Comparison of ENCODE assay signal across 8 cellular contexts in the genomic region with DNA sequence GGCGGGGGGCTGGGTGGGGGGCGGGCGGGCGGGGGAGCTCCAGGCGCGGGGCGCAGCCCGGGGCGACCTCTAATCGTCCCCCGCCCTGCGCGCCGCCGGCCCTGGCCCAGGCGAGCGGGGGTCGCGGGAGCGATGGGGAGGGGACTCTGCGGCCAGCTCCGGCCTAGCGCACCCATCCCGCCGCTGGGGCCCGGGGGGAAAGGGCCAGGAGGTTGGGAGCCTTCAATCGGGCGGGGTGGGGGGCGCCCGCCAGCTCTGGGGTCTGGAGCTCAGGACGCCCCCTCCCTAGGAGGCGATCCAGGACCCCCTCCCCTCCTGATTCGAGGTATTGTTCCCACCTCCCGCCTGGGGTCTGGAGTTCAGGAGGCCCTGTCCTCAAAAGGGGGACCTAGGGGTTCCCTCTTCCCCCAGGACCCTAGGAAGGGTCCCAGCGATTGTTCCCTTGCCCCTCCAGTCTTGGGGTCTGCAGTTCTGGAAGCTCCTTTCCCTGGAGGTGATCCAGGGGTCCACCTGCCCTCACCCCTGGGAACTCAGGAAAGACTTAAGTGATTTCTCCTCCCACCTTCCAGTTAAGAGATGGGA. TPM values are rescaled to one million over a fixed set of nuclear protein-coding genes. Genes with fewer than 3 reads are reported as not detected.
DNase-seq lines count a peak whose midpoint lies in the region; ATAC-seq and TF ChIP-seq lines count a peak whose summit lies in the region.

No MANE protein-coding gene starts in this region.

- H3K79me2 ChIP-seq in DOHH2 (ENCODE audit: control insufficient read depth, low read length) (no peaks in the 10 kb centered on the region), fibroblast of lung (ENCODE audit: control insufficient read depth, insufficient read depth, low read length) (no peaks in the 10 kb centered on the region)

- H4K20me1 ChIP-seq in DOHH2 (ENCODE audit: control insufficient read depth, insufficient read depth, low read depth, low read length), result no peaks in the 10 kb centered on the region
- no peaks in the 10 kb centered on the region for H4K20me1 ChIP-seq in fibroblast of lung (ENCODE audit: control insufficient read depth, extremely low read depth, insufficient read depth, low read length)

- H3F3A ChIP-seq in DOHH2 (ENCODE audit: control insufficient read depth, insufficient read depth), result no peaks in the 10 kb centered on the region

- H3K4me3 ChIP-seq in DOHH2 (ENCODE audit: low read length) (no peak overlapping the region), RWPE2 (ENCODE audit: severe bottlenecking) (peak overlapping the region; percentile 42), fibroblast of lung (replicated peaks in 1 of 4; ENCODE audit: control extremely low read depth in 1 of 4, insufficient read depth in 1 of 4, low read depth in 3 of 4, low read length in 4 of 4) (peak overlapping the region; percentile 74 to 86 (median 78)), rectal smooth muscle tissue (ENCODE audit: low read length) (peak overlapping the region; percentile 86)

- H3K27ac ChIP-seq in DOHH2 (ENCODE audit: low read depth, low read length) (no peak overlapping the region), RWPE2 (ENCODE audit: poor library complexity, severe bottlenecking) (peak overlapping the region; percentile 45), fibroblast of lung (ENCODE audit: insufficient read depth, low read length) (peak overlapping the region; percentile 43), rectal smooth muscle tissue (ENCODE audit: low read depth, low read length) (peak overlapping the region; percentile 78)

- H3K36me3 ChIP-seq in DOHH2 (ENCODE audit: control insufficient read depth, low read length) (no peaks in the 10 kb centered on the region), RWPE2 (ENCODE audit: low read depth) (no peaks in the 10 kb centered on the region), fibroblast of lung (ENCODE audit: control insufficient read depth, insufficient read depth, low read length) (peaks cover 4% of the 10 kb centered on the region), rectal smooth muscle tissue (ENCODE audit: control insufficient read depth, insufficient read depth, low read length) (peaks cover 2% of the 10 kb centered on the region)

- H3K27me3 ChIP-seq in DOHH2 (ENCODE audit: control insufficient read depth, low read length) (peaks cover 45% of the 10 kb centered on the region), RWPE2 (ENCODE audit: insufficient read depth, poor library complexity, severe bottlenecking) (no peaks in the 10 kb centered on the region), fibroblast of lung (ENCODE audit: control insufficient read depth, insufficient read depth, low read length) (no peaks in the 10 kb centered on the region), rectal smooth muscle tissue (ENCODE audit: control insufficient read depth, insufficient read depth, low read length) (no peaks in the 10 kb centered on the region)

- no peak overlapping the region for H2AFZ ChIP-seq in fibroblast of lung (ENCODE audit: low read length)

- H3K4me2 ChIP-seq in DOHH2 (ENCODE audit: low read length), result peak overlapping the region; percentile 21; the same call in 1 of the 2 replicates
- H3K4me2 ChIP-seq in fibroblast of lung (ENCODE audit: extremely low read depth, insufficient read depth, low read length), result peak overlapping the region; percentile 77

- H3K4me1 ChIP-seq in DOHH2 (ENCODE audit: control insufficient read depth, low read length), result peaks cover 3% of the 10 kb centered on the region; the same call in 1 of the 2 replicates
- no peaks in the 10 kb centered on the region for H3K4me1 ChIP-seq in RWPE2 (ENCODE audit: insufficient read depth, poor library complexity, severe bottlenecking)
- peaks cover 6% of the 10 kb centered on the region for H3K4me1 ChIP-seq in fibroblast of lung (ENCODE audit: control insufficient read depth, extremely low read depth, insufficient read depth, low read length)
- peaks cover 10% of the 10 kb centered on the region for H3K4me1 ChIP-seq in rectal smooth muscle tissue (ENCODE audit: control insufficient read depth, insufficient read depth, low read length)

- no peak for TF ChIP-seq CTCF in DOHH2 (IDR thresholded peaks at IDR 0.05; ENCODE audit: low read depth, low read length, poor library complexity, severe bottlenecking)
- no peak for TF ChIP-seq CTCF in RWPE2 (IDR thresholded peaks at IDR 0.05; ENCODE audit: poor library complexity, severe bottlenecking)
- TF ChIP-seq CTCF in fibroblast of lung (conservative IDR thresholded peaks at IDR 0.05 in 1 of 2, IDR thresholded peaks at IDR 0.05 in 1 of 2; ENCODE audit: low read depth in 1 of 2, low read length in 2 of 2), result no peak

- H3K9ac ChIP-seq in fibroblast of lung (ENCODE audit: insufficient read depth, low read length), result peak overlapping the region; percentile 66
- H3K9ac ChIP-seq in rectal smooth muscle tissue (ENCODE audit: low read length), result peak overlapping the region; percentile 46

- H3K9me2 ChIP-seq in DOHH2 (replicated peaks; ENCODE audit: control insufficient read depth, low read length), result no peaks in the 10 kb centered on the region

- ATAC-seq in RWPE2 (ENCODE audit: low read depth) (no peak), GM18909 (IDR thresholded peaks at IDR 0.05; ENCODE audit: poor library complexity, unreplicated experiment) (no peak)

- H3K9me3 ChIP-seq in DOHH2 (ENCODE audit: control insufficient read depth, insufficient read depth, low read length) (no peaks in the 10 kb centered on the region), RWPE2 (ENCODE audit: severe bottlenecking) (no peaks in the 10 kb centered on the region), fibroblast of lung (ENCODE audit: control insufficient read depth, insufficient read depth, low read depth, low read length) (no peaks in the 10 kb centered on the region)

- DNase-seq in RWPE2 (ENCODE audit: low spot score), result no peak
- no peak for DNase-seq in fibroblast of lung (ENCODE audit: low read depth in 2 of 2)
- no peak for DNase-seq in superior temporal gyrus (ENCODE audit: extremely low spot score)
- DNase-seq in D341Med (ENCODE audit: low spot score), result no peak
- no peak for DNase-seq in SW 1271 (lab: John Stamatoyannopoulos, UW)

RNA-seq across cellular contexts. Expression of a gene that starts 0.5 kb away (rescaled TPM):
- 16.2 and 16.7 TPM in 2 replicates for total RNA-seq in fibroblast of lung
- 24.0 and 26.8 TPM in 2 replicates for polyA plus RNA-seq in fibroblast of lung
- 36.5 and 37.6 TPM in 2 replicates for polyA plus RNA-seq in fibroblast of lung (2012)
- 111 and 148 TPM in 2 replicates for polyA minus RNA-seq in fibroblast of lung (ENCODE audit: low replicate concordance)

RNA-seq across cellular contexts. Expression of a gene that starts 6.1 kb away (rescaled TPM):
- 3.9 and 4.0 TPM in 2 replicates for total RNA-seq in fibroblast of lung
- 15.1 and 20.5 TPM in 2 replicates for polyA plus RNA-seq in fibroblast of lung
- polyA plus RNA-seq in fibroblast of lung (2012), result 14.8 and 17.3 TPM in 2 replicates
- polyA minus RNA-seq in fibroblast of lung (ENCODE audit: low replicate concordance), result 62.3 and 81.6 TPM in 2 replicates

RNA-seq across cellular contexts. Expression of a gene that starts 19.1 kb away (rescaled TPM):
- total RNA-seq in fibroblast of lung, result 61.9 and 89.2 TPM in 2 replicates
- polyA plus RNA-seq in fibroblast of lung, result 20.9 and 34.2 TPM in 2 replicates
- 64.4 and 87.6 TPM in 2 replicates for polyA plus RNA-seq in fibroblast of lung (2012)
- polyA minus RNA-seq in fibroblast of lung (ENCODE audit: low replicate concordance), result 99.4 and 154 TPM in 2 replicates

RNA-seq across cellular contexts. Expression of a gene that starts 27.5 kb away (rescaled TPM):
- total RNA-seq in fibroblast of lung, result 3.8 and 3.9 TPM in 2 replicates
- polyA plus RNA-seq in fibroblast of lung, result 1.2 and 1.5 TPM in 2 replicates
- 2.5 and 3.3 TPM in 2 replicates for polyA plus RNA-seq in fibroblast of lung (2012)
- not detected in 2 replicates for polyA minus RNA-seq in fibroblast of lung (ENCODE audit: low replicate concordance)
